1 cellular context compared by ENCODE assay signal in the genomic region with DNA sequence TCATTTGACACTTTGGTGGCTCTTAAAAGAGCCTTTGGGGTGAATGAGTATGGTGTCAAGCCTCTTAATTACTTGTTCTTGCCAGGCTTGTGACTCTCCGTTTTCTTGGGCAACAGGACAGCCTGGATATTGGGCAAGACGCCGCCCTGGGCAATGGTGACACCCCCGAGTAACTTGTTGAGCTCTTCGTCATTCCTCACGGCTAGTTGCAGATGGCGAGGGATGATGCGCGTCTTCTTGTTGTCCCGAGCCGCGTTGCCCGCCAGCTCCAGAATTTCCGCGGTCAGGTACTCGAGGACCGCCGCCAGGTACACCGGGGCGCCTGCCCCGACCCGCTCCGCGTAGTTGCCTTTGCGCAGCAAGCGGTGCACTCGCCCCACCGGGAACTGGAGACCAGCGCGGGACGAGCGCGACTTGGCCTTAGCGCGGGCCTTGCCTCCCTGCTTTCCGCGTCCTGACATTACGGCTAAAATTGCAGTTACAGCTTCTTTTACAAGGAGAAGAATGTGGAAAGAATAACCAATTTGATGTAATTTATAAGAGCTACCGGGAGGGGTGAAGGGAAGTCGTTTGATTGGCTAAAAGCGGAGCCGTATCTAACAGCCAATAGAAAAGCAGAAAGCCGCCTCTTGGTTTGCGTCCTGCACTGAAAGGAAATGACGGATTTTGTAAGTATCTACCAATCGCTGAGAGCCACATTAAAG.
TF ChIP-seq lines count a peak whose summit lies in the region.

No MANE protein-coding gene starts in this region.

TF ChIP-seq in HepG2, 621 proteins besides CTCF, POLR2A, EP300 and RAD21 (continued from another document):
- 0 out of 2 replicates have a peak, but pooled peaks have one; percentile 53 for TF ChIP-seq ZNF564 (CRISPR knock-in tag; IDR thresholded peaks at IDR 0.05)
- no peak for TF ChIP-seq ZNF510 (CRISPR knock-in tag; IDR thresholded peaks at IDR 0.05; ENCODE audit: low read depth)
- peak; percentile 35 for TF ChIP-seq POLR2AphosphoS2 (IDR thresholded peaks at IDR 0.05; ENCODE audit: low read depth, low read length)
- no peak for TF ChIP-seq SYNCRIP (IDR thresholded peaks at IDR 0.05; ENCODE audit: insufficient read depth, low read depth, low read length)
- no peak for TF ChIP-seq PLRG1 (conservative IDR thresholded peaks at IDR 0.05)
- TF ChIP-seq, protein P1, sequence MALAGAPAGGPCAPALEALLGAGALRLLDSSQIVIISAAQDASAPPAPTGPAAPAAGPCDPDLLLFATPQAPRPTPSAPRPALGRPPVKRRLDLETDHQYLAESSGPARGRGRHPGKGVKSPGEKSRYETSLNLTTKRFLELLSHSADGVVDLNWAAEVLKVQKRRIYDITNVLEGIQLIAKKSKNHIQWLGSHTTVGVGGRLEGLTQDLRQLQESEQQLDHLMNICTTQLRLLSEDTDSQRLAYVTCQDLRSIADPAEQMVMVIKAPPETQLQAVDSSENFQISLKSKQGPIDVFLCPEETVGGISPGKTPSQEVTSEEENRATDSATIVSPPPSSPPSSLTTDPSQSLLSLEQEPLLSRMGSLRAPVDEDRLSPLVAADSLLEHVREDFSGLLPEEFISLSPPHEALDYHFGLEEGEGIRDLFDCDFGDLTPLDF (CRISPR knock-in tag; IDR thresholded peaks at IDR 0.05) = peak; percentile 16
- TF ChIP-seq, protein P2, sequence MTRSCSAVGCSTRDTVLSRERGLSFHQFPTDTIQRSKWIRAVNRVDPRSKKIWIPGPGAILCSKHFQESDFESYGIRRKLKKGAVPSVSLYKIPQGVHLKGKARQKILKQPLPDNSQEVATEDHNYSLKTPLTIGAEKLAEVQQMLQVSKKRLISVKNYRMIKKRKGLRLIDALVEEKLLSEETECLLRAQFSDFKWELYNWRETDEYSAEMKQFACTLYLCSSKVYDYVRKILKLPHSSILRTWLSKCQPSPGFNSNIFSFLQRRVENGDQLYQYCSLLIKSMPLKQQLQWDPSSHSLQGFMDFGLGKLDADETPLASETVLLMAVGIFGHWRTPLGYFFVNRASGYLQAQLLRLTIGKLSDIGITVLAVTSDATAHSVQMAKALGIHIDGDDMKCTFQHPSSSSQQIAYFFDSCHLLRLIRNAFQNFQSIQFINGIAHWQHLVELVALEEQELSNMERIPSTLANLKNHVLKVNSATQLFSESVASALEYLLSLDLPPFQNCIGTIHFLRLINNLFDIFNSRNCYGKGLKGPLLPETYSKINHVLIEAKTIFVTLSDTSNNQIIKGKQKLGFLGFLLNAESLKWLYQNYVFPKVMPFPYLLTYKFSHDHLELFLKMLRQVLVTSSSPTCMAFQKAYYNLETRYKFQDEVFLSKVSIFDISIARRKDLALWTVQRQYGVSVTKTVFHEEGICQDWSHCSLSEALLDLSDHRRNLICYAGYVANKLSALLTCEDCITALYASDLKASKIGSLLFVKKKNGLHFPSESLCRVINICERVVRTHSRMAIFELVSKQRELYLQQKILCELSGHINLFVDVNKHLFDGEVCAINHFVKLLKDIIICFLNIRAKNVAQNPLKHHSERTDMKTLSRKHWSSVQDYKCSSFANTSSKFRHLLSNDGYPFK (CRISPR knock-in tag; IDR thresholded peaks at IDR 0.05; ENCODE audit: borderline replicate concordance) = no peak
- TF ChIP-seq, protein P3, sequence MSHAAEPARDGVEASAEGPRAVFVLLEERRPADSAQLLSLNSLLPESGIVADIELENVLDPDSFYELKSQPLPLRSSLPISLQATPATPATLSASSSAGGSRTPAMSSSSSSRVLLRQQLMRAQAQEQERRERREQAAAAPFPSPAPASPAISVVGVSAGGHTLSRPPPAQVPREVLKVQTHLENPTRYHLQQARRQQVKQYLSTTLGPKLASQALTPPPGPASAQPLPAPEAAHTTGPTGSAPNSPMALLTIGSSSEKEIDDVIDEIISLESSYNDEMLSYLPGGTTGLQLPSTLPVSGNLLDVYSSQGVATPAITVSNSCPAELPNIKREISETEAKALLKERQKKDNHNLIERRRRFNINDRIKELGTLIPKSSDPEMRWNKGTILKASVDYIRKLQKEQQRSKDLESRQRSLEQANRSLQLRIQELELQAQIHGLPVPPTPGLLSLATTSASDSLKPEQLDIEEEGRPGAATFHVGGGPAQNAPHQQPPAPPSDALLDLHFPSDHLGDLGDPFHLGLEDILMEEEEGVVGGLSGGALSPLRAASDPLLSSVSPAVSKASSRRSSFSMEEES (CRISPR knock-in tag; IDR thresholded peaks at IDR 0.05) = no peak; the same call in 1 of the 2 replicates
- peak; percentile 25 for TF ChIP-seq ZNF883 (CRISPR knock-in tag; IDR thresholded peaks at IDR 0.05; ENCODE audit: not compliant biosample characterization)
- no peak for TF ChIP-seq MAFG (CRISPR knock-in tag; IDR thresholded peaks at IDR 0.05)
- TF ChIP-seq ZNF446 (CRISPR knock-in tag; IDR thresholded peaks at IDR 0.05) = no peak
- no peak for TF ChIP-seq MTA3 (CRISPR knock-in tag; IDR thresholded peaks at IDR 0.05)
- no peak for TF ChIP-seq AKAP8 (CRISPR knock-in tag; IDR thresholded peaks at IDR 0.05)
- TF ChIP-seq SMARCE1 (IDR thresholded peaks at IDR 0.05; ENCODE audit: borderline replicate concordance) = no peak
- TF ChIP-seq ZNF101 (CRISPR knock-in tag; IDR thresholded peaks at IDR 0.05; ENCODE audit: borderline replicate concordance, low read depth) = no peak
- no peak for TF ChIP-seq ZMYM3 (CRISPR knock-in tag; IDR thresholded peaks at IDR 0.05)
- TF ChIP-seq CBX2 (IDR thresholded peaks at IDR 0.05; ENCODE audit: low read depth, low read length) = no peak
- TF ChIP-seq CBX2 (CRISPR knock-in tag; IDR thresholded peaks at IDR 0.05; ENCODE audit: low read depth) = no peak
TF ChIP-seq in HepG2: peak in this region for 146.
